Comparison of ENCODE assay signal across 9 cellular contexts in the genomic region with DNA sequence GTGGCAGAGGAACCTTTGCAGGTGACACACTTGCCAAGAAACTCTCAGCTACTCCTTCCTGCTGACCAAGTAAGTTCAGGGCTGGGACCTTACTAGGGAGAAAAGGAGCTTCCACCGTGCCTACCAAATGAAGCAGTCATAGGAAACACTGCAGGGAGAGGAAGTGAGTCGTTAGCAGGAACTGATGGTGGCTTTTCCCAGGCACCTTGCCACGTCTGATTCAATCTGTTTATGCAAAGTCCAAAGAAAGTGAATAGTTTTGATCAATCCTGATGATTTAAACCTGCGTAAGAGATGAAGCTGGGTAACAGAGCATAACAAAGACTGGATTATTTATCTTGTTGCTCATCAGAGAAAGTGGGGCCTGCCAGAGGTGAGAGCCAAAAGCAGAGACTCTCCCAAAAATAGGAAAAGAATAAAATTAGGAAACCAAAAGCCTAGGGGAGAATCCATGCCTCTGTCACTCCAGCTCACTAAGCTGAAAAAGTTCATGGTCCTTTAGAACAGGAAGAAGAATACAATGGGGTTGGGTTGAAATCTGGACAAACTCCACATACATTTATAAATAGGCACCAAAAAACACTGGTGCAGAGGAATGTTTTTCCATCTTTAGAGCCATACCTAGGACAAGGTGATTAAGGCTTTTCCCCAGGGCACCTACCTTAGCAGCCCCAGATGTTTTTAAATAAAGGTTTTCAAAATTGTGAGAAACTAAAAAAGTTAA. TPM values are rescaled to one million over a fixed set of nuclear protein-coding genes. Genes with fewer than 3 reads are reported as not detected.
DNase-seq lines count a peak whose midpoint lies in the region; ATAC-seq, FAIRE-seq and TF ChIP-seq lines count a peak whose summit lies in the region.
"Had no signal": no experiment of that assay in that cellular context is flagged by ENCODE, and none has a peak within 500 bp of the region (broad histone marks: within the 10 kb centered on the region; RNA-seq: fewer than 3 reads in every experiment).

No MANE protein-coding gene starts in this region.

- peak overlapping the region; percentile 41; the same call in 1 of the 2 replicates for H2BK12ac ChIP-seq in H1 (ENCODE audit: low read depth, low read length)

- no peak overlapping the region; the same call in 1 of the 2 replicates for H2BK5ac ChIP-seq in H1 (ENCODE audit: low read depth, low read length)

- H3K36me3 ChIP-seq in BLaER1 = no peaks in the 10 kb centered on the region
- H3K36me3 ChIP-seq in H1 (ENCODE audit: control insufficient read depth in 2 of 4, insufficient read depth in 4 of 4, low read length in 3 of 4) = no peaks in the 10 kb centered on the region

- peak overlapping the region; percentile 81 for H3K4me2 ChIP-seq in BLaER1
- H3K4me2 ChIP-seq in H1 (ENCODE audit: insufficient read depth in 1 of 2, low read depth in 2 of 2, low read length in 2 of 2) = no peak overlapping the region

- no peaks in the 10 kb centered on the region for H3K36me3 Mint-ChIP-seq in nephron progenitor cell (ENCODE audit: low read depth)

- H3K79me1 ChIP-seq in H1 (ENCODE audit: low read depth, low read length) = no peaks in the 10 kb centered on the region

- H3K27me3 ChIP-seq in BLaER1 = no peaks in the 10 kb centered on the region
- no peaks in the 10 kb centered on the region for H3K27me3 ChIP-seq in H1 (replicated peaks in 1 of 4; ENCODE audit: control insufficient read depth in 3 of 4, extremely low read depth in 1 of 4, insufficient read depth in 3 of 4, low read length in 3 of 4)

- peak overlapping the region; percentile 69 for H3K27ac ChIP-seq in BLaER1
- H3K27ac ChIP-seq in H1 (ENCODE audit: low read depth, low read length) = no peak overlapping the region

- no peak overlapping the region for H2BK15ac ChIP-seq in H1 (ENCODE audit: low read length)

- no peak overlapping the region for H4K91ac ChIP-seq in H1 (replicated peaks; ENCODE audit: insufficient read length, low read length)

- no peak overlapping the region for H3K4ac ChIP-seq in H1 (replicated peaks; ENCODE audit: insufficient read length, low read depth, low read length)

- TF ChIP-seq RAD21 in H1 (IDR thresholded peaks at IDR 0.05 in 1 of 2, conservative IDR thresholded peaks at IDR 0.05 in 1 of 2; ENCODE audit: low read depth in 2 of 2, low read length in 2 of 2) = no peak

- H3K9me3 Mint-ChIP-seq in nephron progenitor cell = no peaks in the 10 kb centered on the region

- H3K4me1 ChIP-seq in BLaER1 (peaks cover 30% of the 10 kb centered on the region), H1 (replicated peaks in 1 of 4; ENCODE audit: control insufficient read depth in 3 of 4, insufficient read depth in 4 of 4, low read length in 3 of 4) (peaks cover 0 to 2% (median 0%) of the 10 kb centered on the region in 4 experiments; a peak in 2 of 7 replicates)

- no peak for TF ChIP-seq CTCF in H1 (IDR thresholded peaks at IDR 0.05; ENCODE audit: control extremely low read depth in 1 of 3, insufficient read depth in 1 of 3, low read depth in 1 of 3, low read length in 3 of 3)
- no peak for TF ChIP-seq CTCF in nephron progenitor cell (IDR thresholded peaks at IDR 0.05)

- no peak overlapping the region for H3K14ac ChIP-seq in H1 (ENCODE audit: insufficient read length)

- TF ChIP-seq EP300 in H1 (IDR thresholded peaks at IDR 0.05; ENCODE audit: borderline replicate concordance in 1 of 2, low read depth in 2 of 2, low read length in 2 of 2) = no peak

- H3K79me2 ChIP-seq in H1 (ENCODE audit: control insufficient read depth in 1 of 2, insufficient read depth in 2 of 2, low read length in 2 of 2) = no peaks in the 10 kb centered on the region

- H3K27ac Mint-ChIP-seq in nephron progenitor cell = peak overlapping the region; percentile 20

- no peak for FAIRE-seq in H1 (lab: Jason Lieb, UNC)
- FAIRE-seq: GM18507 had no signal

- 65% methylated on average over 4 of the region's 4 CpGs; no CpG with 5 or more reads in 1 of the 2 experiments for WGBS in H1 (ENCODE audit: extremely low coverage in 1 of 2, insufficient coverage in 1 of 2, insufficient read length in 1 of 2, insufficient replicate concordance in 2 of 2, low coverage in 1 of 2, low lambda C conversion rate in 2 of 2, missing lambda C conversion rate in 1 of 2), 2 experiments

- H3K56ac ChIP-seq in H1 (replicated peaks; ENCODE audit: insufficient read length, low read depth, low read length) = no peak overlapping the region

- H3K9me3 ChIP-seq in BLaER1 = no peaks in the 10 kb centered on the region
- H3K9me3 ChIP-seq in H1 (ENCODE audit: insufficient read depth in 2 of 2, low read depth in 1 of 2, low read length in 1 of 2) = no peaks in the 10 kb centered on the region

- CTCF ChIA-PET in H1 (lab: Charles Lee; ENCODE audit: partially characterized antibody) = interaction anchor here (1.1 to 2.3 kb wide), 6 partner anchors 13 to 70 kb away, joined by 3 to 8 read pairs (median 6); a partner anchor contains a TSS

- no peak overlapping the region for H3K4me3 Mint-ChIP-seq in nephron progenitor cell

- H2BK120ac ChIP-seq in H1 (replicated peaks; ENCODE audit: low read depth, low read length) = no peak overlapping the region

- no peak overlapping the region for H3K18ac ChIP-seq in H1 (ENCODE audit: extremely low read depth, low read length)

- no peak overlapping the region for H3K23ac ChIP-seq in H1 (ENCODE audit: insufficient read length)

- peak overlapping the region; percentile 91 for H2AFZ ChIP-seq in H1 (ENCODE audit: low read length)

- 0 out of 2 replicates have a peak, but pooled peaks cover 2% of the 10 kb centered on the region for H3K23me2 ChIP-seq in H1 (ENCODE audit: low read depth, low read length)

- no peak for TF ChIP-seq POLR2A in H1 (IDR thresholded peaks at IDR 0.05; ENCODE audit: control extremely low read depth in 1 of 2, low read depth in 2 of 2, low read length in 2 of 2)

- no peak overlapping the region for H4K8ac ChIP-seq in H1 (ENCODE audit: extremely low read depth, insufficient read depth, low read length)

- H3K4me3 ChIP-seq in BLaER1 = peak overlapping the region; percentile 23
- H3K4me3 ChIP-seq in H1 (ENCODE audit: extremely low read depth in 1 of 4, insufficient read depth in 2 of 4, low read depth in 3 of 4, low read length in 4 of 4) = no peak overlapping the region

- no peaks in the 10 kb centered on the region for H4K20me1 ChIP-seq in BLaER1
- no peaks in the 10 kb centered on the region for H4K20me1 ChIP-seq in H1 (replicated peaks in 1 of 2; ENCODE audit: control insufficient read depth in 1 of 2, insufficient read depth in 2 of 2, low read length in 2 of 2)

- H2AK5ac ChIP-seq in H1 (ENCODE audit: low read depth, low read length) = peak overlapping the region; percentile 27; the same call in 1 of the 2 replicates

- peak; percentile 73 for DNase-seq in NCI-H226
- no peak for DNase-seq in H1 (ENCODE audit: low read depth in 1 of 2, low spot score in 2 of 2)
- no peak for DNase-seq in nephron progenitor cell
- DNase-seq in NCI-H2107 (lab: John Stamatoyannopoulos, UW) = no peak
- no peak for DNase-seq in activated T-cell treated with anti-CD3 and anti-CD28 coated beads, Interleukin-2, amount 50 U/mL, for 1 hour
- no peak for DNase-seq in iPS-NIHi11 (ENCODE audit: low spot score)

- ATAC-seq in HG03196 (IDR thresholded peaks at IDR 0.05; ENCODE audit: unreplicated experiment) = no peak

- peaks cover 28% of the 10 kb centered on the region for H3K27me3 Mint-ChIP-seq in nephron progenitor cell (ENCODE audit: low read depth, poor library complexity)

- POLR2A ChIA-PET in H1 (lab: Charles Lee; ENCODE audit: partially characterized antibody) = interaction anchor here (1.0 to 2.1 kb wide), 3 partner anchors 9 to 34 kb away, joined by 3 to 8 read pairs (median 5); a partner anchor contains a TSS

- peaks cover 4% of the 10 kb centered on the region for H3K4me1 Mint-ChIP-seq in nephron progenitor cell

- H2BK20ac ChIP-seq in H1 (ENCODE audit: low read length) = no peak overlapping the region

- peak overlapping the region; percentile 47 for H3K9ac ChIP-seq in BLaER1
- H3K9ac ChIP-seq in H1 (replicated peaks in 1 of 4; ENCODE audit: extremely low read depth in 1 of 4, low read depth in 3 of 4, low read length in 3 of 4) = no peak overlapping the region

- no peak overlapping the region for H4K5ac ChIP-seq in H1 (ENCODE audit: insufficient read length, low read depth, low read length)

TF ChIP-seq in H1, 55 proteins besides CTCF, POLR2A, EP300 and RAD21 (continues in another document):
- no peak for TF ChIP-seq KDM4A (IDR thresholded peaks at IDR 0.05; ENCODE audit: low read depth, low read length, severe bottlenecking)

RNA-seq across cellular contexts. Expression of a gene that starts 9.3 kb away (rescaled TPM):
- 52.6 and 53.0 TPM in 2 replicates for total RNA-seq in H1 (2021; fragmentation: NEBNext Ultra II Directional; extraction: Animal tissue kit (Norgen Biotek cat#: 25700))
- 71.7 and 89.6 TPM in 2 replicates for polyA plus RNA-seq in H1 (2011; rRNA removed)
- 65.7 TPM for polyA plus RNA-seq in H1 (2011; cell fraction: cytosol; rRNA removed)
- 60.6 TPM for polyA plus RNA-seq in H1 (2011; cell fraction: nucleus; rRNA removed)
- 56.5 to 141 TPM (median 82.0 TPM) in 4 replicates for polyA plus RNA-seq in H1 (2012, experiment 1 of 2)
- 44.7 TPM for polyA plus RNA-seq in H1 (2012, experiment 2 of 2)
- polyA plus RNA-seq in H1 (2013, experiment 1 of 2) = 236 TPM
- 247 TPM for polyA plus RNA-seq in H1 (2013, experiment 2 of 2)
- polyA minus RNA-seq in H1 (2011; rRNA and poly(A)+ RNA removed) = 47.0 and 48.0 TPM in 2 replicates
- 21.7 TPM for polyA minus RNA-seq in H1 (2011; cell fraction: cytosol; rRNA and poly(A)+ RNA removed)
- 24.1 TPM for polyA minus RNA-seq in H1 (2011; cell fraction: nucleus; rRNA and poly(A)+ RNA removed)

RNA-seq across cellular contexts. Expression of a gene that starts 34.2 kb away (rescaled TPM):
- total RNA-seq in H1 (2021; fragmentation: NEBNext Ultra II Directional; extraction: Animal tissue kit (Norgen Biotek cat#: 25700)) = 2.5 and 2.8 TPM in 2 replicates
- polyA plus RNA-seq in H1 (2011; rRNA removed) = 2.1 and 2.4 TPM in 2 replicates
- polyA plus RNA-seq in H1 (2011; cell fraction: cytosol; rRNA removed) = 1.9 TPM
- polyA plus RNA-seq in H1 (2011; cell fraction: nucleus; rRNA removed) = 1.9 TPM
- 1.9 to 2.8 TPM (median 2.4 TPM) in 4 replicates for polyA plus RNA-seq in H1 (2012, experiment 1 of 2)
- 1.8 TPM for polyA plus RNA-seq in H1 (2012, experiment 2 of 2)
- polyA plus RNA-seq in H1 (2013, experiment 1 of 2) = 4.1 TPM
- polyA plus RNA-seq in H1 (2013, experiment 2 of 2) = 4.8 TPM
- polyA minus RNA-seq in H1 (2011; rRNA and poly(A)+ RNA removed) = 1.2 and 2.7 TPM in 2 replicates
- polyA minus RNA-seq in H1 (2011; cell fraction: cytosol; rRNA and poly(A)+ RNA removed) = 0.73 TPM
- polyA minus RNA-seq in H1 (2011; cell fraction: nucleus; rRNA and poly(A)+ RNA removed) = 3.3 TPM

RNA-seq across cellular contexts. Expression of a gene that starts 47.8 kb away (rescaled TPM):
- total RNA-seq in H1 (2021; fragmentation: NEBNext Ultra II Directional; extraction: Animal tissue kit (Norgen Biotek cat#: 25700)) = 0.15 and 0.28 TPM in 2 replicates
- polyA plus RNA-seq in H1 (2011; rRNA removed) = 0.15 and 0.24 TPM in 2 replicates
- 0.13 TPM for polyA plus RNA-seq in H1 (2011; cell fraction: cytosol; rRNA removed)
- 0.91 TPM for polyA plus RNA-seq in H1 (2011; cell fraction: nucleus; rRNA removed)
- polyA plus RNA-seq in H1 (2012, experiment 1 of 2) = 0.17 to 0.76 TPM (median 0.37 TPM) in 3 of 4 replicates, not detected in the other
- not detected for polyA plus RNA-seq in H1 (2012, experiment 2 of 2)
- polyA plus RNA-seq in H1 (2013, experiment 1 of 2) = 0.12 TPM
- polyA plus RNA-seq in H1 (2013, experiment 2 of 2) = 0.15 TPM
- 0.69 and 1.6 TPM in 2 replicates for polyA minus RNA-seq in H1 (2011; rRNA and poly(A)+ RNA removed)
- not detected for polyA minus RNA-seq in H1 (2011; cell fraction: cytosol; rRNA and poly(A)+ RNA removed)
- polyA minus RNA-seq in H1 (2011; cell fraction: nucleus; rRNA and poly(A)+ RNA removed) = 1.9 TPM
